1 cellular context compared by ENCODE assay signal in the genomic region with DNA sequence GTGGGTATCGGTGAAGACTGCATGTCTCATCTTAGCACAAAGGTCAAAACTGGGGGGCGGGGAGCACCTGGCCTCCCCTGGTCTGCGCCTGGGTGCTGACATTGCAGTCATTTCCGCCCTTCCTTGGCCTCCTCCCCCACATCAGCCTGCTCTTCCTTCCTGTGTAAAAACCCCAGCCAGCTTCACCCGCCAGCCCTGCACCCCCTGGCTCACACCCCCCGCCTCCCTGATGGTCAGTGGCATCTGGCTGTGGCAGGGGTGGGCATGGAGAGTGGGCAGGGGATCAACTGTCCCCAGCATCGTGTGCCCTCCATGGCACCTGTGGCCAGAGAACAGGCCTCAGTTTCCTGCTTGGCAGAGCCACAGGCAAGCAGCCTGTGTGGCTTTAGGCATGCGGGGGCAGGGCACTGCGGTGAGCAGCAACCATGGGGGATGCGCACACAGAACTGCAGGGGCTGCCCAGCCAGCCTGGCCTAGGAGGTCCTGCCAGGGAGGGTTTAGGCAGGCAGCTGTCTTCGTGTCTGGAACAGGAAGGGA.
A peak's percentile ranks its signal among the peaks of the same experiment; 100 is the strongest.
TF ChIP-seq lines count a peak whose summit lies in the region.

No MANE protein-coding gene starts in this region.

TF ChIP-seq in GM12878, 131 proteins besides CTCF, POLR2A, EP300 and RAD21 (continued from another document and continues in another):
- TF ChIP-seq, protein P1, sequence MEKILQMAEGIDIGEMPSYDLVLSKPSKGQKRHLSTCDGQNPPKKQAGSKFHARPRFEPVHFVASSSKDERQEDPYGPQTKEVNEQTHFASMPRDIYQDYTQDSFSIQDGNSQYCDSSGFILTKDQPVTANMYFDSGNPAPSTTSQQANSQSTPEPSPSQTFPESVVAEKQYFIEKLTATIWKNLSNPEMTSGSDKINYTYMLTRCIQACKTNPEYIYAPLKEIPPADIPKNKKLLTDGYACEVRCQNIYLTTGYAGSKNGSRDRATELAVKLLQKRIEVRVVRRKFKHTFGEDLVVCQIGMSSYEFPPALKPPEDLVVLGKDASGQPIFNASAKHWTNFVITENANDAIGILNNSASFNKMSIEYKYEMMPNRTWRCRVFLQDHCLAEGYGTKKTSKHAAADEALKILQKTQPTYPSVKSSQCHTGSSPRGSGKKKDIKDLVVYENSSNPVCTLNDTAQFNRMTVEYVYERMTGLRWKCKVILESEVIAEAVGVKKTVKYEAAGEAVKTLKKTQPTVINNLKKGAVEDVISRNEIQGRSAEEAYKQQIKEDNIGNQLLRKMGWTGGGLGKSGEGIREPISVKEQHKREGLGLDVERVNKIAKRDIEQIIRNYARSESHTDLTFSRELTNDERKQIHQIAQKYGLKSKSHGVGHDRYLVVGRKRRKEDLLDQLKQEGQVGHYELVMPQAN (conservative IDR thresholded peaks at IDR 0.05) = no peak
- TF ChIP-seq PAX8 (IDR thresholded peaks at IDR 0.05) (no peak), CHD4 (IDR thresholded peaks at IDR 0.05) (no peak), GABPA (IDR thresholded peaks at IDR 0.05; ENCODE audit: low read depth) (peak; percentile 77), ZZZ3 (IDR thresholded peaks at IDR 0.05; ENCODE audit: control insufficient read depth, insufficient read length, low read depth) (no peak), RBBP5 (conservative IDR thresholded peaks at IDR 0.05) (no peak), NR2F1 (conservative IDR thresholded peaks at IDR 0.05) (peak; percentile 95), ZSCAN29 (IDR thresholded peaks at IDR 0.05) (no peak), SREBF1 (IDR thresholded peaks at IDR 0.05; ENCODE audit: low read length) (no peak), EGR1 (IDR thresholded peaks at IDR 0.05; ENCODE audit: borderline replicate concordance in 1 of 2, low read depth in 2 of 2, low read length in 2 of 2) (peak in 1 of 2 experiments; percentile 87; a peak in 2 of 3 replicates), YY1 (IDR thresholded peaks at IDR 0.05; ENCODE audit: low read depth, low read length) (peak; percentile 20; the same call in 1 of the 2 replicates), MYC (IDR thresholded peaks at IDR 0.05; ENCODE audit: insufficient read depth, insufficient read length, insufficient replicate concordance, low read length, severe bottlenecking) (no peak), NFXL1 (IDR thresholded peaks at IDR 0.05; ENCODE audit: borderline replicate concordance) (no peak), KLF5 (IDR thresholded peaks at IDR 0.05; ENCODE audit: partially characterized antibody) (no peak), ASH2L (IDR thresholded peaks at IDR 0.05; ENCODE audit: borderline replicate concordance, low read depth) (0 out of 2 replicates have a peak, but pooled peaks have one; percentile 74), JUNB (IDR thresholded peaks at IDR 0.05) (no peak), SIX5 (IDR thresholded peaks at IDR 0.05; ENCODE audit: low read depth, low read length, severe bottlenecking) (no peak), YBX1 (IDR thresholded peaks at IDR 0.05) (no peak), ZNF274 (IDR thresholded peaks at IDR 0.05; ENCODE audit: insufficient read depth, insufficient read length) (no peak), STAT1 (conservative IDR thresholded peaks at IDR 0.05) (no peak), SUZ12 (IDR thresholded peaks at IDR 0.05; ENCODE audit: unreplicated experiment) (no peak), ZNF384 (IDR thresholded peaks at IDR 0.05; ENCODE audit: borderline replicate concordance, low read depth, low read length) (no peak), HCFC1 (IDR thresholded peaks at IDR 0.05; ENCODE audit: low read length) (peak; percentile 51), ATF7 (IDR thresholded peaks at IDR 0.05; ENCODE audit: low read depth) (peak; percentile 66), POLR2AphosphoS2 (IDR thresholded peaks at IDR 0.05; ENCODE audit: low read depth, low read length) (no peak), TCF3 (IDR thresholded peaks at IDR 0.05; ENCODE audit: borderline replicate concordance, insufficient read depth, low read depth, low read length) (peak; percentile 92), EED (IDR thresholded peaks at IDR 0.05; ENCODE audit: low read depth) (peak; percentile 88), HDGF (IDR thresholded peaks at IDR 0.05) (peak; percentile 67), RUNX3 (IDR thresholded peaks at IDR 0.05; ENCODE audit: low read length) (peak; percentile 88), MEF2B (IDR thresholded peaks at IDR 0.05; ENCODE audit: partially characterized antibody, poor library complexity, severe bottlenecking) (peak; percentile 31), TCF12 (IDR thresholded peaks at IDR 0.05; ENCODE audit: low read depth, low read length) (peak; percentile 92), FOXK2 (IDR thresholded peaks at IDR 0.05) (no peak), NFYA (IDR thresholded peaks at IDR 0.05; ENCODE audit: borderline replicate concordance, low read depth, low read length) (no peak)
- TF ChIP-seq, protein P2, sequence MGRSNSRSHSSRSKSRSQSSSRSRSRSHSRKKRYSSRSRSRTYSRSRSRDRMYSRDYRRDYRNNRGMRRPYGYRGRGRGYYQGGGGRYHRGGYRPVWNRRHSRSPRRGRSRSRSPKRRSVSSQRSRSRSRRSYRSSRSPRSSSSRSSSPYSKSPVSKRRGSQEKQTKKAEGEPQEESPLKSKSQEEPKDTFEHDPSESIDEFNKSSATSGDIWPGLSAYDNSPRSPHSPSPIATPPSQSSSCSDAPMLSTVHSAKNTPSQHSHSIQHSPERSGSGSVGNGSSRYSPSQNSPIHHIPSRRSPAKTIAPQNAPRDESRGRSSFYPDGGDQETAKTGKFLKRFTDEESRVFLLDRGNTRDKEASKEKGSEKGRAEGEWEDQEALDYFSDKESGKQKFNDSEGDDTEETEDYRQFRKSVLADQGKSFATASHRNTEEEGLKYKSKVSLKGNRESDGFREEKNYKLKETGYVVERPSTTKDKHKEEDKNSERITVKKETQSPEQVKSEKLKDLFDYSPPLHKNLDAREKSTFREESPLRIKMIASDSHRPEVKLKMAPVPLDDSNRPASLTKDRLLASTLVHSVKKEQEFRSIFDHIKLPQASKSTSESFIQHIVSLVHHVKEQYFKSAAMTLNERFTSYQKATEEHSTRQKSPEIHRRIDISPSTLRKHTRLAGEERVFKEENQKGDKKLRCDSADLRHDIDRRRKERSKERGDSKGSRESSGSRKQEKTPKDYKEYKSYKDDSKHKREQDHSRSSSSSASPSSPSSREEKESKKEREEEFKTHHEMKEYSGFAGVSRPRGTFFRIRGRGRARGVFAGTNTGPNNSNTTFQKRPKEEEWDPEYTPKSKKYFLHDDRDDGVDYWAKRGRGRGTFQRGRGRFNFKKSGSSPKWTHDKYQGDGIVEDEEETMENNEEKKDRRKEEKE (IDR thresholded peaks at IDR 0.05) = no peak
- TF ChIP-seq, protein P3, sequence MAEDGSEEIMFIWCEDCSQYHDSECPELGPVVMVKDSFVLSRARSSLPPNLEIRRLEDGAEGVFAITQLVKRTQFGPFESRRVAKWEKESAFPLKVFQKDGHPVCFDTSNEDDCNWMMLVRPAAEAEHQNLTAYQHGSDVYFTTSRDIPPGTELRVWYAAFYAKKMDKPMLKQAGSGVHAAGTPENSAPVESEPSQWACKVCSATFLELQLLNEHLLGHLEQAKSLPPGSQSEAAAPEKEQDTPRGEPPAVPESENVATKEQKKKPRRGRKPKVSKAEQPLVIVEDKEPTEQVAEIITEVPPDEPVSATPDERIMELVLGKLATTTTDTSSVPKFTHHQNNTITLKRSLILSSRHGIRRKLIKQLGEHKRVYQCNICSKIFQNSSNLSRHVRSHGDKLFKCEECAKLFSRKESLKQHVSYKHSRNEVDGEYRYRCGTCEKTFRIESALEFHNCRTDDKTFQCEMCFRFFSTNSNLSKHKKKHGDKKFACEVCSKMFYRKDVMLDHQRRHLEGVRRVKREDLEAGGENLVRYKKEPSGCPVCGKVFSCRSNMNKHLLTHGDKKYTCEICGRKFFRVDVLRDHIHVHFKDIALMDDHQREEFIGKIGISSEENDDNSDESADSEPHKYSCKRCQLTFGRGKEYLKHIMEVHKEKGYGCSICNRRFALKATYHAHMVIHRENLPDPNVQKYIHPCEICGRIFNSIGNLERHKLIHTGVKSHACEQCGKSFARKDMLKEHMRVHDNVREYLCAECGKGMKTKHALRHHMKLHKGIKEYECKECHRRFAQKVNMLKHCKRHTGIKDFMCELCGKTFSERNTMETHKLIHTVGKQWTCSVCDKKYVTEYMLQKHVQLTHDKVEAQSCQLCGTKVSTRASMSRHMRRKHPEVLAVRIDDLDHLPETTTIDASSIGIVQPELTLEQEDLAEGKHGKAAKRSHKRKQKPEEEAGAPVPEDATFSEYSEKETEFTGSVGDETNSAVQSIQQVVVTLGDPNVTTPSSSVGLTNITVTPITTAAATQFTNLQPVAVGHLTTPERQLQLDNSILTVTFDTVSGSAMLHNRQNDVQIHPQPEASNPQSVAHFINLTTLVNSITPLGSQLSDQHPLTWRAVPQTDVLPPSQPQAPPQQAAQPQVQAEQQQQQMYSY (CRISPR knock-in tag; IDR thresholded peaks at IDR 0.05) = no peak
- TF ChIP-seq, protein P4, sequence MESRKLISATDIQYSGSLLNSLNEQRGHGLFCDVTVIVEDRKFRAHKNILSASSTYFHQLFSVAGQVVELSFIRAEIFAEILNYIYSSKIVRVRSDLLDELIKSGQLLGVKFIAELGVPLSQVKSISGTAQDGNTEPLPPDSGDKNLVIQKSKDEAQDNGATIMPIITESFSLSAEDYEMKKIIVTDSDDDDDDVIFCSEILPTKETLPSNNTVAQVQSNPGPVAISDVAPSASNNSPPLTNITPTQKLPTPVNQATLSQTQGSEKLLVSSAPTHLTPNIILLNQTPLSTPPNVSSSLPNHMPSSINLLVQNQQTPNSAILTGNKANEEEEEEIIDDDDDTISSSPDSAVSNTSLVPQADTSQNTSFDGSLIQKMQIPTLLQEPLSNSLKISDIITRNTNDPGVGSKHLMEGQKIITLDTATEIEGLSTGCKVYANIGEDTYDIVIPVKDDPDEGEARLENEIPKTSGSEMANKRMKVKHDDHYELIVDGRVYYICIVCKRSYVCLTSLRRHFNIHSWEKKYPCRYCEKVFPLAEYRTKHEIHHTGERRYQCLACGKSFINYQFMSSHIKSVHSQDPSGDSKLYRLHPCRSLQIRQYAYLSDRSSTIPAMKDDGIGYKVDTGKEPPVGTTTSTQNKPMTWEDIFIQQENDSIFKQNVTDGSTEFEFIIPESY (IDR thresholded peaks at IDR 0.05) = no peak
- TF ChIP-seq, protein P5, sequence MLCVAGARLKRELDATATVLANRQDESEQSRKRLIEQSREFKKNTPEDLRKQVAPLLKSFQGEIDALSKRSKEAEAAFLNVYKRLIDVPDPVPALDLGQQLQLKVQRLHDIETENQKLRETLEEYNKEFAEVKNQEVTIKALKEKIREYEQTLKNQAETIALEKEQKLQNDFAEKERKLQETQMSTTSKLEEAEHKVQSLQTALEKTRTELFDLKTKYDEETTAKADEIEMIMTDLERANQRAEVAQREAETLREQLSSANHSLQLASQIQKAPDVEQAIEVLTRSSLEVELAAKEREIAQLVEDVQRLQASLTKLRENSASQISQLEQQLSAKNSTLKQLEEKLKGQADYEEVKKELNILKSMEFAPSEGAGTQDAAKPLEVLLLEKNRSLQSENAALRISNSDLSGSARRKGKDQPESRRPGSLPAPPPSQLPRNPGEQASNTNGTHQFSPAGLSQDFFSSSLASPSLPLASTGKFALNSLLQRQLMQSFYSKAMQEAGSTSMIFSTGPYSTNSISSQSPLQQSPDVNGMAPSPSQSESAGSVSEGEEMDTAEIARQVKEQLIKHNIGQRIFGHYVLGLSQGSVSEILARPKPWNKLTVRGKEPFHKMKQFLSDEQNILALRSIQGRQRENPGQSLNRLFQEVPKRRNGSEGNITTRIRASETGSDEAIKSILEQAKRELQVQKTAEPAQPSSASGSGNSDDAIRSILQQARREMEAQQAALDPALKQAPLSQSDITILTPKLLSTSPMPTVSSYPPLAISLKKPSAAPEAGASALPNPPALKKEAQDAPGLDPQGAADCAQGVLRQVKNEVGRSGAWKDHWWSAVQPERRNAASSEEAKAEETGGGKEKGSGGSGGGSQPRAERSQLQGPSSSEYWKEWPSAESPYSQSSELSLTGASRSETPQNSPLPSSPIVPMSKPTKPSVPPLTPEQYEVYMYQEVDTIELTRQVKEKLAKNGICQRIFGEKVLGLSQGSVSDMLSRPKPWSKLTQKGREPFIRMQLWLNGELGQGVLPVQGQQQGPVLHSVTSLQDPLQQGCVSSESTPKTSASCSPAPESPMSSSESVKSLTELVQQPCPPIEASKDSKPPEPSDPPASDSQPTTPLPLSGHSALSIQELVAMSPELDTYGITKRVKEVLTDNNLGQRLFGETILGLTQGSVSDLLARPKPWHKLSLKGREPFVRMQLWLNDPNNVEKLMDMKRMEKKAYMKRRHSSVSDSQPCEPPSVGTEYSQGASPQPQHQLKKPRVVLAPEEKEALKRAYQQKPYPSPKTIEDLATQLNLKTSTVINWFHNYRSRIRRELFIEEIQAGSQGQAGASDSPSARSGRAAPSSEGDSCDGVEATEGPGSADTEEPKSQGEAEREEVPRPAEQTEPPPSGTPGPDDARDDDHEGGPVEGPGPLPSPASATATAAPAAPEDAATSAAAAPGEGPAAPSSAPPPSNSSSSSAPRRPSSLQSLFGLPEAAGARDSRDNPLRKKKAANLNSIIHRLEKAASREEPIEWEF (IDR thresholded peaks at IDR 0.05; ENCODE audit: insufficient replicate concordance, low read depth, low read length) = no peak
- TF ChIP-seq, protein P6, sequence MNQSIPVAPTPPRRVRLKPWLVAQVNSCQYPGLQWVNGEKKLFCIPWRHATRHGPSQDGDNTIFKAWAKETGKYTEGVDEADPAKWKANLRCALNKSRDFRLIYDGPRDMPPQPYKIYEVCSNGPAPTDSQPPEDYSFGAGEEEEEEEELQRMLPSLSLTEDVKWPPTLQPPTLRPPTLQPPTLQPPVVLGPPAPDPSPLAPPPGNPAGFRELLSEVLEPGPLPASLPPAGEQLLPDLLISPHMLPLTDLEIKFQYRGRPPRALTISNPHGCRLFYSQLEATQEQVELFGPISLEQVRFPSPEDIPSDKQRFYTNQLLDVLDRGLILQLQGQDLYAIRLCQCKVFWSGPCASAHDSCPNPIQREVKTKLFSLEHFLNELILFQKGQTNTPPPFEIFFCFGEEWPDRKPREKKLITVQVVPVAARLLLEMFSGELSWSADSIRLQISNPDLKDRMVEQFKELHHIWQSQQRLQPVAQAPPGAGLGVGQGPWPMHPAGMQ (IDR thresholded peaks at IDR 0.05; ENCODE audit: borderline replicate concordance) = no peak
- TF ChIP-seq, protein P7, sequence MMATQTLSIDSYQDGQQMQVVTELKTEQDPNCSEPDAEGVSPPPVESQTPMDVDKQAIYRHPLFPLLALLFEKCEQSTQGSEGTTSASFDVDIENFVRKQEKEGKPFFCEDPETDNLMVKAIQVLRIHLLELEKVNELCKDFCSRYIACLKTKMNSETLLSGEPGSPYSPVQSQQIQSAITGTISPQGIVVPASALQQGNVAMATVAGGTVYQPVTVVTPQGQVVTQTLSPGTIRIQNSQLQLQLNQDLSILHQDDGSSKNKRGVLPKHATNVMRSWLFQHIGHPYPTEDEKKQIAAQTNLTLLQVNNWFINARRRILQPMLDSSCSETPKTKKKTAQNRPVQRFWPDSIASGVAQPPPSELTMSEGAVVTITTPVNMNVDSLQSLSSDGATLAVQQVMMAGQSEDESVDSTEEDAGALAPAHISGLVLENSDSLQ (IDR thresholded peaks at IDR 0.05) = no peak; the same call in 1 of the 2 replicates
- TF ChIP-seq, protein P8, sequence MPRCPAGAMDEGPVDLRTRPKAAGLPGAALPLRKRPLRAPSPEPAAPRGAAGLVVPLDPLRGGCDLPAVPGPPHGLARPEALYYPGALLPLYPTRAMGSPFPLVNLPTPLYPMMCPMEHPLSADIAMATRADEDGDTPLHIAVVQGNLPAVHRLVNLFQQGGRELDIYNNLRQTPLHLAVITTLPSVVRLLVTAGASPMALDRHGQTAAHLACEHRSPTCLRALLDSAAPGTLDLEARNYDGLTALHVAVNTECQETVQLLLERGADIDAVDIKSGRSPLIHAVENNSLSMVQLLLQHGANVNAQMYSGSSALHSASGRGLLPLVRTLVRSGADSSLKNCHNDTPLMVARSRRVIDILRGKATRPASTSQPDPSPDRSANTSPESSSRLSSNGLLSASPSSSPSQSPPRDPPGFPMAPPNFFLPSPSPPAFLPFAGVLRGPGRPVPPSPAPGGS (IDR thresholded peaks at IDR 0.05; ENCODE audit: borderline replicate concordance, insufficient read depth, low read depth, low read length, poor library complexity, severe bottlenecking) = no peak
